ENCODE assay signal across 24 cellular contexts in the genomic region with DNA sequence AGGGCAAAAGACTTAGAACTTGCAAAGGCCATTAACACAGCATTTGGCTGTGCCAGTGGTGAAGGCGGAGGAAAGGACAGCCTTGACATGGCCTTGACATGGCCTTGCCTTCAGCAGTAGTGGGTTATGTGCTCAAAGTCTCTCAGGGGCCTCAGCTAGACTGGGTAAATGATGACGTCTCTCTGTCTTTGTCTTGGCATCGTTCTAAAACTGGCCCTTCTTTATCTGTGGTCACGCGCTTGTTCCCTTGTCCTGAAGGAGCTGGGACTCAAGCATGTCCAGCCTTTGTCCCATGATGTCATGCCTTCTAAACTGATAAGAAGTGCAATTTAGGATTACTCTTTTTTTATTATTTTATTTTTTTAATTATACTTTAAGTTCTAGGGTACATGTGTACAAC.
"Had no signal": no experiment of that assay in that cellular context is flagged by ENCODE, and none has a peak within 500 bp of the region (broad histone marks: within the 10 kb centered on the region; RNA-seq: fewer than 3 reads in every experiment).

No MANE protein-coding gene starts in this region.

- DNase-seq: dermis blood vessel endothelial cell; dorsolateral prefrontal cortex; effector CD8-positive, alpha-beta T cell; effector memory CD8-positive, alpha-beta T cell; endodermal cell; erythroblast; esophagus squamous epithelium; foreskin fibroblast; foreskin melanocyte; gastrocnemius medialis; glutamatergic neuron; head of caudate nucleus; heart right ventricle; hippocampal formation; left cardiac atrium; left lung; left ventricle myocardium superior; lower lobe of right lung; mesenchymal stem cell; mucosa of descending colon had no signal

- H3K27me3 Mint-ChIP-seq: effector memory CD8-positive, alpha-beta T cell had no signal

- H3K27me3 ChIP-seq: dorsolateral prefrontal cortex, esophagus squamous epithelium, gastrocnemius medialis, heart right ventricle, left lung had no signal

- H3K9me3 ChIP-seq: esophagus squamous epithelium, gastrocnemius medialis, lower lobe of right lung, mucosa of descending colon had no signal

- H3K27ac Mint-ChIP-seq: effector memory CD8-positive, alpha-beta T cell; endodermal cell; mesothelial cell of epicardium had no signal

- H3K4me1 Mint-ChIP-seq: endodermal cell, mesothelial cell of epicardium had no signal

- H3K36me3 ChIP-seq: esophagus squamous epithelium, gastrocnemius medialis, heart right ventricle, left lung, lower lobe of right lung had no signal

- H3K36me3 Mint-ChIP-seq: mesothelial cell of epicardium had no signal

- H3K4me1 ChIP-seq: gastrocnemius medialis, left lung, lower lobe of right lung had no signal

- H3K4me3 ChIP-seq: coronary artery, dorsolateral prefrontal cortex, esophagus squamous epithelium, gastrocnemius medialis, heart right ventricle, left lung, lower lobe of right lung, mucosa of descending colon had no signal

- ATAC-seq: effector memory CD8-positive, alpha-beta T cell; esophagus mucosa; gastrocnemius medialis; heart right ventricle; left cardiac atrium; left lung; left ventricle myocardium superior; lower lobe of right lung; mucosa of descending colon had no signal

- H3K27ac ChIP-seq: coronary artery, dorsolateral prefrontal cortex, epithelial cell of prostate, esophagus squamous epithelium, gastrocnemius medialis, heart right ventricle, left lung, lower lobe of right lung had no signal

- H3K4me3 Mint-ChIP-seq: effector memory CD8-positive, alpha-beta T cell; endodermal cell; mesothelial cell of epicardium had no signal

- H3K9me3 Mint-ChIP-seq: effector memory CD8-positive, alpha-beta T cell had no signal
